Comparison of ENCODE assay signal across 11 cellular contexts in genomic region chr13:29507356-29507755, GRCh38.
DNase-seq lines count a peak whose midpoint lies in the region; ATAC-seq, FAIRE-seq and TF ChIP-seq lines count a peak whose summit lies in the region.
"Had no signal": no experiment of that assay in that cellular context is flagged by ENCODE, and none has a peak within 500 bp of the region (broad histone marks: within the 10 kb centered on the region; RNA-seq: fewer than 3 reads in every experiment).

No MANE protein-coding gene starts in this region.

- H3K4me3 Mint-ChIP-seq in T-helper 2 cell treated with Interferon-gamma antibody and Interleukin-4, amounts not matched to agents 5 μg/mL and 100 μg/mL, for 36 hours = no peak overlapping the region
- H3K4me3 Mint-ChIP-seq: CD4-positive, alpha-beta memory T cell had no signal

- DNase-seq in G401 (ENCODE audit: low spot score) = peak; percentile 50
- peak; percentile 46 for DNase-seq in NCI-H1694 treated with DMSO at 0.1 percent for 48 hours (lab: John Stamatoyannopoulos, UW)
- DNase-seq in SJCRH30 = peak; percentile 79 to 84
- DNase-seq in pancreas = peak in 1 of 6 donors; percentile 37
- no peak for DNase-seq in prostate gland (ENCODE audit: low spot score)
- no peak for DNase-seq in SW480 (ENCODE audit: low spot score)
- no peak for DNase-seq in T-helper 2 cell treated with Interferon-gamma antibody and Interleukin-4, amounts not matched to agents 5 μg/mL and 100 μg/mL, for 36 hours (ENCODE audit: low spot score)

- no peak overlapping the region for H3K27ac Mint-ChIP-seq in T-helper 2 cell treated with Interferon-gamma antibody and Interleukin-4, amounts not matched to agents 5 μg/mL and 100 μg/mL, for 36 hours

- peaks cover 3% of the 10 kb centered on the region for H3K4me1 Mint-ChIP-seq in T-helper 2 cell treated with Interferon-gamma antibody and Interleukin-4, amounts not matched to agents 5 μg/mL and 100 μg/mL, for 36 hours (ENCODE audit: low read depth)

- H3K27me3 Mint-ChIP-seq in T-helper 2 cell treated with Interferon-gamma antibody and Interleukin-4, amounts not matched to agents 5 μg/mL and 100 μg/mL, for 36 hours (ENCODE audit: low read depth) = peaks cover 4% of the 10 kb centered on the region

- intact Hi-C loops in pancreas (cut with DNase I) (loop anchor here in 1 of 3 donors (10.0 kb wide), 1 partner anchor 607 kb away; no protein-coding TSS in a partner anchor), prostate gland (cut with DNase I) (no loop called here)

- H3K9me3 Mint-ChIP-seq in T-helper 2 cell treated with Interferon-gamma antibody and Interleukin-4, amounts not matched to agents 5 μg/mL and 100 μg/mL, for 36 hours = no peaks in the 10 kb centered on the region
- H3K9me3 Mint-ChIP-seq: CD4-positive, alpha-beta memory T cell had no signal

- ATAC-seq in pancreas (peak; percentile 37 to 68 (median 57)), HG02763 (IDR thresholded peaks at IDR 0.05; ENCODE audit: unreplicated experiment) (no peak)

- no peak for TF ChIP-seq POLR2A in prostate gland (IDR thresholded peaks at IDR 0.05)

- H3K4me3 ChIP-seq in SJCRH30 (no peak overlapping the region), pancreas (no peak overlapping the region), prostate gland (no peak overlapping the region)
- H3K4me3 ChIP-seq: ovary, thoracic aorta had no signal

- peaks cover 19% of the 10 kb centered on the region for H3K4me1 ChIP-seq in SJCRH30
- no peaks in the 10 kb centered on the region for H3K4me1 ChIP-seq in pancreas
- H3K4me1 ChIP-seq in prostate gland (replicated peaks) = no peaks in the 10 kb centered on the region

- in situ Hi-C loops in G401 (cut with HindIII; ENCODE audit: low sequenced_read_pairs) = no loop called here

- H3K36me3 ChIP-seq in SJCRH30 (0 out of 2 replicates have a peak, but pooled peaks cover 3% of the 10 kb centered on the region), pancreas (peaks cover 0 to 9% (median 0%) of the 10 kb centered on the region in 3 donors), prostate gland (no peaks in the 10 kb centered on the region)
- H3K36me3 ChIP-seq: ovary had no signal

- WGBS in pancreas, 2 donors = 39 to 51% methylated on average over 14 of the region's 14 CpGs
- WGBS in prostate gland = 54% methylated on average over 14 of the region's 14 CpGs

- no peak for TF ChIP-seq CTCF in pancreas (IDR thresholded peaks at IDR 0.05)
- TF ChIP-seq CTCF in prostate gland (IDR thresholded peaks at IDR 0.05) = no peak

- H3K36me3 Mint-ChIP-seq in T-helper 2 cell treated with Interferon-gamma antibody and Interleukin-4, amounts not matched to agents 5 μg/mL and 100 μg/mL, for 36 hours (ENCODE audit: low read depth) = peaks cover 8% of the 10 kb centered on the region

- 0 out of 2 replicates have a peak overlapping the region, but pooled peaks have one; percentile 4 for H3K27ac ChIP-seq in SJCRH30
- no peak overlapping the region for H3K27ac ChIP-seq in pancreas
- H3K27ac ChIP-seq in prostate gland = no peak overlapping the region
- H3K27ac ChIP-seq: ovary, thoracic aorta had no signal

- no peak for FAIRE-seq in pancreas (lab: Jason Lieb, UNC)

- H3K9me3 ChIP-seq in SJCRH30 (replicated peaks) (no peaks in the 10 kb centered on the region), pancreas (no peaks in the 10 kb centered on the region), prostate gland (no peaks in the 10 kb centered on the region)
- H3K9me3 ChIP-seq: ovary, thoracic aorta had no signal

- no peaks in the 10 kb centered on the region for H3K27me3 ChIP-seq in SJCRH30
- no peaks in the 10 kb centered on the region for H3K27me3 ChIP-seq in pancreas
- H3K27me3 ChIP-seq in prostate gland (replicated peaks; ENCODE audit: insufficient read depth) = no peaks in the 10 kb centered on the region
- H3K27me3 ChIP-seq: ovary had no signal

Comparison
In these comparisons a context has a peak if more than half of its experiments do, and no peak if none do; other contexts are left out.
1. DNase-seq: peak in G401 (single experiment), NCI-H1694 treated with DMSO at 0.1 percent for 48 hours (single experiment) and SJCRH30 (2 of 2); none in prostate gland (single experiment), SW480 (single experiment) and T-helper 2 cell treated with Interferon-gamma antibody and Interleukin-4, amounts not matched to agents 5 μg/mL and 100 μg/mL, for 36 hours (single experiment).